19 cellular contexts compared by ENCODE assay signal in genomic region chr12:127024791-127025190, GRCh38.
"Had no signal": no experiment of that assay in that cellular context is flagged by ENCODE, and none has a peak within 500 bp of the region (broad histone marks: within the 10 kb centered on the region; RNA-seq: fewer than 3 reads in every experiment).

No MANE protein-coding gene starts in this region.

- H3K4me2 ChIP-seq: SK-N-SH had no signal

- DNase-seq: KBM-7, MV-4-11, NCI-H1048, NCI-H1105, NCI-H1417 treated with DMSO at 0.1 percent for 48 hours, NCI-H146, NCI-H1694 treated with DMSO at 0.1 percent for 48 hours, NCI-H1930, NCI-H2081, NCI-H2107, NCI-H2227 treated with DMSO at 0.1 percent for 48 hours, NCI-H446, NCI-H510A treated with DMSO at 0.1 percent for 48 hours, NCI-H526 treated with DMSO at 0.1 percent for 48 hours, NCI-H748 treated with DMSO at 0.1 percent for 48 hours, SHP77, SK-N-SH, SW 1271 had no signal

- H3K27ac ChIP-seq: RWPE1 had no signal

- H3K9ac ChIP-seq: SK-N-SH had no signal

- H3K9me3 ChIP-seq: SK-N-SH had no signal
